Comparison of ENCODE assay signal across 9 cellular contexts in the genomic region with DNA sequence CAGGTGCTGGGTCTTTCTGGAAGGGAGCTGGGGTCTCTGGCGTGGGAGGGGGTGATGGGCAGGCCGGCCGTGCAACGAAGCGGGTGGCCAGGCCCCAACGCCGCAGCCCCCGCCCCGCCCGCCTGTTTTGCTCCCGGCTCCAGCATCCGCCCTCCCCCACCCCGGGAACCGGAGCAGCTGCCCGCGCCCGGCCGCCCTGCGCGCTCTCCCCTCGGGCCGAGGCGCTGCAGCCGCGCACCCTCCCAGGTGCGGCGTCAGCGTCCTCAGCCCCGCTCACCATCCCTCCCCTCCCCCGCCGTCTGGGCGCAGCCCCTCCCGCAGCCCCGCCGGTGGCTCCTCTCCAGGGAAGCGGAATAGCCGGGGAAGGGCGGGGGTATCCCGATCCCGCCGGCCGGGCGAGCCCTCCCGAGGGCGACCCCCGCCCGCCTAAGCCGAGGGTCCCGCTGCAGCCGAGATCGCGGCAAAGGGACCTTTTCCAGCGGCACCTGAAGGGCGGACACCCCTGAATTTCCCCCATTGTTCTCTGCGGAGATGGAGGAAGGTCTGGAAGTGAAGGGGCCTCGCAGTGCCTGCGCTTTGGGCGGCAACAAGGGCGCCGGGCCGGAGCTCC. TPM values are rescaled to one million over a fixed set of nuclear protein-coding genes. Genes with fewer than 3 reads are reported as not detected.
DNase-seq lines count a peak whose midpoint lies in the region; ATAC-seq and TF ChIP-seq lines count a peak whose summit lies in the region.
"Had no signal": no experiment of that assay in that cellular context is flagged by ENCODE, and none has a peak within 500 bp of the region (broad histone marks: within the 10 kb centered on the region; RNA-seq: fewer than 3 reads in every experiment).

No MANE protein-coding gene starts in this region.

- H3K27ac ChIP-seq in SK-N-MC (no peak overlapping the region), iPS-18a (ENCODE audit: low read length) (no peak overlapping the region), stomach (peak overlapping the region in 1 of 5 donors; percentile 46)

- ATAC-seq in HG02571 (IDR thresholded peaks at IDR 0.05; ENCODE audit: unreplicated experiment), result no peak

- intact Hi-C loops in stomach (cut with DNase I; ENCODE audit: low total_unique reads), result no loop called here

- 1% methylated on average over 26 to 61 of the region's 61 CpGs for WGBS in stomach, 5 donors

- H3K9ac ChIP-seq in SK-N-MC (ENCODE audit: insufficient read length) (no peak overlapping the region), iPS-18a (ENCODE audit: low read length) (peak overlapping the region; percentile 88)

- H3K9me3 ChIP-seq in SK-N-MC (ENCODE audit: low read depth, low read length) (no peaks in the 10 kb centered on the region), iPS-18a (ENCODE audit: control insufficient read depth, low read depth, low read length) (no peaks in the 10 kb centered on the region), stomach (peaks cover 0 to 14% (median 10%) of the 10 kb centered on the region in 4 donors)

- DNase-seq in NCI-H345 (lab: John Stamatoyannopoulos, UW) (peak; percentile 60), NCI-H345 treated with DMSO at 0.1 percent for 48 hours (lab: John Stamatoyannopoulos, UW; ENCODE audit: unreplicated experiment) (no peak), SK-N-MC (ENCODE audit: low read depth, low spot score) (no peak), stomach (peak; percentile 13), medulla oblongata (ENCODE audit: extremely low spot score) (no peak), amniotic stem cell (lab: John Stamatoyannopoulos, UW) (no peak)

- H3K4me3 ChIP-seq in SK-N-MC (peak overlapping the region; percentile 76), iPS-18a (ENCODE audit: low read length) (peak overlapping the region; percentile 81), stomach (peak overlapping the region; percentile 31 to 44 (median 40))

- H3K36me3 ChIP-seq in SK-N-MC (ENCODE audit: insufficient read depth, low read length), result no peaks in the 10 kb centered on the region
- H3K36me3 ChIP-seq in iPS-18a (ENCODE audit: control insufficient read depth, low read depth, low read length), result peaks cover 6% of the 10 kb centered on the region
- no peaks in the 10 kb centered on the region for H3K36me3 ChIP-seq in stomach

- H3K4me1 ChIP-seq in iPS-18a (ENCODE audit: control insufficient read depth, low read depth, low read length) (peaks cover 15% of the 10 kb centered on the region), stomach (peaks cover 26 to 29% (median 28%) of the 10 kb centered on the region in 4 donors)

- H3K27me3 ChIP-seq in iPS-18a (ENCODE audit: control insufficient read depth, insufficient read depth, low read length) (peaks cover 23% of the 10 kb centered on the region), stomach (peaks cover 24 to 89% (median 56%) of the 10 kb centered on the region in 3 donors)

- no peak for TF ChIP-seq POLR2A in stomach (IDR thresholded peaks at IDR 0.05)

- TF ChIP-seq EP300 in stomach (IDR thresholded peaks at IDR 0.05), result no peak

- no peak for TF ChIP-seq CTCF in stomach (IDR thresholded peaks at IDR 0.05)

RNA-seq across cellular contexts. Expression of a gene that starts 0.5 kb away (rescaled TPM):
- 10 to 100 TPM in 1 of 5 donors, 1 to 10 TPM in 3, under 1 TPM in 1; 0.29 to 12.5 (median 3.9) TPM for total RNA-seq in stomach
- 1 to 10 TPM in 1 of 3 donors, under 1 TPM in 2; 0.15 to 4.9 (median 0.63) TPM for polyA plus RNA-seq in stomach

RNA-seq across cellular contexts. Expression of a gene that starts 49.1 kb away (rescaled TPM):
- total RNA-seq in stomach, result not detected
- not detected for polyA plus RNA-seq in stomach
- total RNA-seq: lung microvascular endothelial cell had no signal

Comparison
In these comparisons a context has a peak if more than half of its experiments do, and no peak if none do; other contexts are left out.
1. DNase-seq: peak in NCI-H345 (single experiment) and stomach (single experiment); none in NCI-H345 treated with DMSO at 0.1 percent for 48 hours (single experiment), SK-N-MC (single experiment), medulla oblongata (single experiment) and amniotic stem cell (single experiment).
2. Peak in every context shown above with its lines, with median percentiles within 50 percentile points of each other: H3K4me3 ChIP-seq.